Comparison of ENCODE assay signal across 12 cellular contexts in the genomic region with DNA sequence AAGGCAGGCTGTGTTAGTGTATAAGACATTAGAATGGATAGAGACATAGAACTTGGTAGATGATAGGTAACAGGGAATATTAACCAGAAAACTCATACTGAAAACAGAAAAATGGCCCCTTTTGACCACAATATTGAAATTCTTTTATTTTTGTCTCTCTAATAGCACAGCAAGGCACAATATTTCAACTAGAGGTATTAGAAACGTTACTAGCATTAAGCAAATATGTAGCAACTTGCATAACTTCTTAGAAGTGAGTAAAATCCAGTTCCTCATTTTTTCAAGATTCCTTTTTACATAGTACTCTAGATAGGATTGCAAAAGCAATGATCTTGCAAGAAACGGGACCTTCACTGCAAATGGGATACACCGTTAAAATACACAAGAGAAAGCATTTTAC.
DNase-seq lines count a peak whose midpoint lies in the region; ATAC-seq and TF ChIP-seq lines count a peak whose summit lies in the region.
"Had no signal": no experiment of that assay in that cellular context is flagged by ENCODE, and none has a peak within 500 bp of the region (broad histone marks: within the 10 kb centered on the region; RNA-seq: fewer than 3 reads in every experiment).

No MANE protein-coding gene starts in this region.

- no peak overlapping the region for H3K4me2 ChIP-seq in trophoblast cell (ENCODE audit: low read length)

- WGBS in trophoblast cell (ENCODE audit: extremely low coverage, insufficient coverage, insufficient read length), result no CpG with 5 or more reads among the region's 3 CpGs

- no peaks in the 10 kb centered on the region for H3K36me3 ChIP-seq in trophoblast cell (ENCODE audit: control insufficient read depth in 1 of 2, insufficient read depth in 2 of 2, low read length in 2 of 2)
- H3K36me3 ChIP-seq: vagina had no signal

- H3K4ac ChIP-seq in trophoblast cell (ENCODE audit: low read depth, low read length), result no peak overlapping the region

- no peak overlapping the region for H3K14ac ChIP-seq in trophoblast cell (ENCODE audit: low read length)

- no peak overlapping the region for H4K91ac ChIP-seq in trophoblast cell (ENCODE audit: low read depth, low read length)

- no peak overlapping the region for H4K12ac ChIP-seq in trophoblast cell (ENCODE audit: low read depth, low read length)

- no peaks in the 10 kb centered on the region for H3K79me2 ChIP-seq in trophoblast cell (ENCODE audit: control insufficient read depth, insufficient read depth, low read length, poor library complexity)

- peak; percentile 70 for DNase-seq in NOMO-1 treated with dmso at 0.1 percent for 144 hours (lab: John Stamatoyannopoulos, UW; ENCODE audit: unreplicated experiment)
- DNase-seq in trophoblast cell, result peak; percentile 15 to 83
- DNase-seq in activated naive CD4-positive, alpha-beta T cell (lab: John Stamatoyannopoulos, UW), result no peak
- DNase-seq in HK-2 (ENCODE audit: unreplicated experiment), result no peak
- no peak for DNase-seq in COLO668 (lab: John Stamatoyannopoulos, UW; ENCODE audit: unreplicated experiment)
- no peak for DNase-seq in HEK293T (ENCODE audit: extremely low spot score)
- DNase-seq: activated naive CD4-positive, alpha-beta T cell treated with Interleukin-2 at 50 U/mL for 16 hours; stimulated activated CD4-positive, alpha-beta T cell treated with anti-CD3 and anti-CD28 coated beads, Interleukin-1b, Interleukin-23, amount 100 ng/mL, for 48 hours had no signal

- no peaks in the 10 kb centered on the region for H3K79me1 ChIP-seq in trophoblast cell (ENCODE audit: low read length)

- no peak overlapping the region for H4K8ac ChIP-seq in trophoblast cell (ENCODE audit: low read depth, low read length)

- no peak overlapping the region for H2BK12ac ChIP-seq in trophoblast cell (ENCODE audit: low read length)

- H3K4me1 ChIP-seq in trophoblast cell (ENCODE audit: control insufficient read depth in 1 of 2, insufficient read depth in 2 of 2, low read length in 2 of 2), result no peaks in the 10 kb centered on the region
- H3K4me1 ChIP-seq: vagina had no signal

- no peak overlapping the region for H3K9ac ChIP-seq in trophoblast cell (ENCODE audit: low read length)

- POLR2A ChIA-PET in HEK293T (lab: Yijun Ruan, JAX), result no interaction called here

- no peak overlapping the region for H3K23ac ChIP-seq in trophoblast cell (ENCODE audit: low read length)

- H2BK5ac ChIP-seq in trophoblast cell (ENCODE audit: low read depth, low read length, poor library complexity), result no peak overlapping the region

- H2BK120ac ChIP-seq in trophoblast cell (ENCODE audit: insufficient read depth, low read length, poor library complexity), result no peak overlapping the region

- no peak overlapping the region for H2AK5ac ChIP-seq in trophoblast cell (ENCODE audit: low read length)

- H3K4me3 ChIP-seq in trophoblast cell (ENCODE audit: low read depth, low read length), result no peak overlapping the region
- H3K4me3 ChIP-seq: vagina had no signal

- peak; percentile 39 for ATAC-seq in GM19023 (IDR thresholded peaks at IDR 0.05; ENCODE audit: unreplicated experiment)
- peak; percentile 33 for ATAC-seq in HG02884 (IDR thresholded peaks at IDR 0.05; ENCODE audit: unreplicated experiment)

- H3K9me3 ChIP-seq in trophoblast cell (ENCODE audit: insufficient read depth, low read depth, low read length), result no peaks in the 10 kb centered on the region
- H3K9me3 ChIP-seq: vagina had no signal

- no peak overlapping the region for H2AFZ ChIP-seq in trophoblast cell (ENCODE audit: insufficient read depth, low read length, poor library complexity)

- no peak overlapping the region for H3K27ac ChIP-seq in trophoblast cell (ENCODE audit: low read depth, low read length)
- H3K27ac ChIP-seq: epithelial cell of prostate, vagina had no signal

- no peaks in the 10 kb centered on the region for H3K27me3 ChIP-seq in trophoblast cell (ENCODE audit: insufficient read depth, low read length)
- H3K27me3 ChIP-seq: vagina had no signal

- H3K18ac ChIP-seq in trophoblast cell (ENCODE audit: low read length), result no peak overlapping the region

- CTCF ChIA-PET in HEK293T (lab: Yijun Ruan, JAX), result interaction anchor here (0.6 kb wide), 1 partner anchor 75 kb away, joined by 3 read pairs; no protein-coding TSS in a partner anchor

TF ChIP-seq in HEK293T, 16 proteins besides CTCF, POLR2A, EP300 and RAD21:
- TF ChIP-seq SP1 (IDR thresholded peaks at IDR 0.05), result no peak
- TF ChIP-seq FOXM1 (IDR thresholded peaks at IDR 0.05; ENCODE audit: borderline replicate concordance), result no peak
- TF ChIP-seq ARNT (IDR thresholded peaks at IDR 0.05), result no peak
- no peak for TF ChIP-seq HDGF (IDR thresholded peaks at IDR 0.05; ENCODE audit: borderline replicate concordance)

Comparison
In these comparisons a context has a peak if more than half of its experiments do, and no peak if none do; other contexts are left out.
1. DNase-seq: peak in NOMO-1 treated with dmso at 0.1 percent for 144 hours (single experiment) and trophoblast cell (2 of 2); none in activated naive CD4-positive, alpha-beta T cell (0 of 4), HK-2 (single experiment), COLO668 (single experiment) and HEK293T (single experiment).